In genomic region chr16:8589293-8590160, GRCh38 we compare ENCODE assay signal across 16 cellular contexts. TPM values are rescaled to one million over a fixed set of nuclear protein-coding genes. Genes with fewer than 3 reads are reported as not detected.
A peak's percentile ranks its signal among the peaks of the same experiment; 100 is the strongest.
DNase-seq lines count a peak whose midpoint lies in the region; ATAC-seq, FAIRE-seq and TF ChIP-seq lines count a peak whose summit lies in the region.
"Had no signal": no experiment of that assay in that cellular context is flagged by ENCODE, and none has a peak within 500 bp of the region (broad histone marks: within the 10 kb centered on the region; RNA-seq: fewer than 3 reads in every experiment).

No MANE protein-coding gene starts in this region.

- H3K4me1 ChIP-seq in HUES6 (ENCODE audit: control insufficient read depth, insufficient read depth, low read length) (peaks cover 11% of the 10 kb centered on the region; the same call in 1 of the 2 replicates), H1 (replicated peaks in 1 of 4; ENCODE audit: control insufficient read depth in 3 of 4, insufficient read depth in 4 of 4, low read length in 3 of 4) (peaks cover 0 to 12% (median 5%) of the 10 kb centered on the region in 4 experiments; a peak in 3 of 7 replicates), psoas muscle (no peaks in the 10 kb centered on the region)
- H3K4me1 ChIP-seq: BE2C had no signal

- no peaks in the 10 kb centered on the region for H3K79me1 ChIP-seq in H1 (ENCODE audit: low read depth, low read length)

- peak overlapping the region in 2 of 6 donors; percentile 14 to 71 for H3K27ac Mint-ChIP-seq in naive B cell
- H3K27ac Mint-ChIP-seq: activated T-helper 1 cell treated with anti-CD3 and anti-CD28 coated beads, Interleukin-12 subunit alpha, Interleukin-12 subunit beta, Interleukin-2, Interleukin-4 antibody, amounts not matched to agents 30 ng/mL and 10 ng/mL and 1 ng/mL, durations not matched to agents 14 hours and 24 hours and 36 hours had no signal

- no peaks in the 10 kb centered on the region for H3K36me3 Mint-ChIP-seq in naive B cell
- H3K36me3 Mint-ChIP-seq: T-cell had no signal

- H3K27me3 Mint-ChIP-seq in naive B cell = peaks cover 33 to 47% (median 36%) of the 10 kb centered on the region in 3 donors

- DNase-seq in AG20443 (ENCODE audit: low spot score) = peak; percentile 21
- DNase-seq in H1 (ENCODE audit: low read depth in 1 of 2, low spot score in 2 of 2) = peak in 1 of 2 experiments; percentile 78
- DNase-seq in naive B cell = no peak
- DNase-seq in DMS79 (lab: John Stamatoyannopoulos, UW) = no peak
- DNase-seq in NCI-H1092 treated with DMSO at 0.1 percent for 48 hours (lab: John Stamatoyannopoulos, UW) = no peak
- DNase-seq in OCI-M1 (lab: John Stamatoyannopoulos, UW) = no peak
- no peak for DNase-seq in psoas muscle
- DNase-seq: activated CD4-positive, alpha-beta T cell treated with anti-CD3 and anti-CD28 coated beads for 48 hours; BE2C; esophagus squamous epithelium; NCI-H2081 treated with DMSO at 0.1 percent for 48 hours; T-cell had no signal

- ATAC-seq in naive B cell (ENCODE audit: low read depth in 2 of 2) (no peak), psoas muscle (no peak)
- ATAC-seq: T-cell had no signal

- CTCF ChIA-PET in H1 (lab: Charles Lee; ENCODE audit: partially characterized antibody) = interaction anchor here (0.6 to 12.4 kb wide), 10 partner anchors 9 to 545 kb away, joined by 3 to 162 read pairs (median 4); no protein-coding TSS in a partner anchor

- H3K9me3 ChIP-seq in HUES6 (ENCODE audit: control insufficient read depth, insufficient read depth, low read depth, low read length) = peaks cover 9% of the 10 kb centered on the region; the same call in 1 of the 2 replicates
- peaks cover 0 to 4% of the 10 kb centered on the region in 2 experiments; a peak in 1 of 4 replicates for H3K9me3 ChIP-seq in H1 (ENCODE audit: insufficient read depth in 2 of 2, low read depth in 1 of 2, low read length in 1 of 2)
- H3K9me3 ChIP-seq in psoas muscle = no peaks in the 10 kb centered on the region
- H3K9me3 ChIP-seq: BE2C, esophagus squamous epithelium, neutrophil had no signal

- H2BK5ac ChIP-seq in H1 (ENCODE audit: low read depth, low read length) = no peak overlapping the region; the same call in 1 of the 2 replicates

- peaks cover 9 to 15% (median 10%) of the 10 kb centered on the region in 3 donors for H3K4me1 Mint-ChIP-seq in naive B cell

- H2BK120ac ChIP-seq in H1 (replicated peaks; ENCODE audit: low read depth, low read length) = no peak overlapping the region

- H4K20me1 ChIP-seq in H1 (replicated peaks in 1 of 2; ENCODE audit: control insufficient read depth in 1 of 2, insufficient read depth in 2 of 2, low read length in 2 of 2) = peaks cover 0 to 7% of the 10 kb centered on the region in 2 experiments

- H3K9me3 Mint-ChIP-seq in naive B cell = peaks cover 0 to 2% (median 0%) of the 10 kb centered on the region in 7 donors
- H3K9me3 Mint-ChIP-seq: activated T-helper 1 cell treated with anti-CD3 and anti-CD28 coated beads, Interleukin-12 subunit alpha, Interleukin-12 subunit beta, Interleukin-2, Interleukin-4 antibody, amounts not matched to agents 30 ng/mL and 10 ng/mL and 1 ng/mL, durations not matched to agents 14 hours and 24 hours and 36 hours; T-cell had no signal

- peak overlapping the region; percentile 13 for H4K5ac ChIP-seq in H1 (ENCODE audit: insufficient read length, low read depth, low read length)

- no peak for FAIRE-seq in H1 (lab: Jason Lieb, UNC)

- intact Hi-C loops in psoas muscle (cut with DNase I) = no loop called here

- H3K56ac ChIP-seq in H1 (replicated peaks; ENCODE audit: insufficient read length, low read depth, low read length) = no peak overlapping the region

- peak overlapping the region; percentile 81 for H4K8ac ChIP-seq in H1 (ENCODE audit: extremely low read depth, insufficient read depth, low read length)

- WGBS in H1 (ENCODE audit: extremely low coverage in 1 of 2, insufficient coverage in 1 of 2, insufficient read length in 1 of 2, insufficient replicate concordance in 2 of 2, low coverage in 1 of 2, low lambda C conversion rate in 2 of 2, missing lambda C conversion rate in 1 of 2), 2 experiments = 2% methylated on average over 54 of the region's 68 CpGs; no CpG with 5 or more reads in 1 of the 2 experiments
- 1 to 2% (median 1%) methylated on average over 54 to 68 of the region's 68 CpGs for WGBS in psoas muscle, 3 donors

- H3K79me2 ChIP-seq in H1 (ENCODE audit: control insufficient read depth in 1 of 2, insufficient read depth in 2 of 2, low read length in 2 of 2) = no peaks in the 10 kb centered on the region

- H3K36me3 ChIP-seq in HUES6 (ENCODE audit: control insufficient read depth, insufficient read depth, low read length) (no peaks in the 10 kb centered on the region), H1 (ENCODE audit: control insufficient read depth in 2 of 4, insufficient read depth in 4 of 4, low read length in 3 of 4) (no peaks in the 10 kb centered on the region), psoas muscle (ENCODE audit: insufficient read depth in 1 of 2, low read depth in 1 of 2) (no peaks in the 10 kb centered on the region)
- H3K36me3 ChIP-seq: BE2C, esophagus squamous epithelium, neutrophil had no signal

- H4K91ac ChIP-seq in H1 (replicated peaks; ENCODE audit: insufficient read length, low read length) = no peak overlapping the region

- peak overlapping the region; percentile 83 for H3K18ac ChIP-seq in H1 (ENCODE audit: extremely low read depth, low read length)

- peak overlapping the region in 6 of 8 donors; percentile 21 to 69 (median 41) for H3K4me3 Mint-ChIP-seq in naive B cell
- H3K4me3 Mint-ChIP-seq: activated T-helper 1 cell treated with anti-CD3 and anti-CD28 coated beads, Interleukin-12 subunit alpha, Interleukin-12 subunit beta, Interleukin-2, Interleukin-4 antibody, amounts not matched to agents 30 ng/mL and 10 ng/mL and 1 ng/mL, durations not matched to agents 14 hours and 24 hours and 36 hours had no signal

- H2BK12ac ChIP-seq in H1 (ENCODE audit: low read depth, low read length) = peak overlapping the region; percentile 80; the same call in 1 of the 2 replicates

- no peak overlapping the region for H2AK5ac ChIP-seq in H1 (ENCODE audit: low read depth, low read length)

- H3K4me3 ChIP-seq in HUES6 (ENCODE audit: low read depth, low read length) (peak overlapping the region; percentile 74), H1 (ENCODE audit: extremely low read depth in 1 of 4, insufficient read depth in 2 of 4, low read depth in 3 of 4, low read length in 4 of 4) (peak overlapping the region; percentile 52 to 69 (median 60)), psoas muscle (no peak overlapping the region)

- no peak overlapping the region for H3K9ac ChIP-seq in HUES6 (ENCODE audit: low read length)
- peak overlapping the region in 2 of 4 experiments; percentile 7 to 8; a peak in 2 of 7 replicates for H3K9ac ChIP-seq in H1 (replicated peaks in 1 of 4; ENCODE audit: extremely low read depth in 1 of 4, low read depth in 3 of 4, low read length in 3 of 4)

- no peak for TF ChIP-seq RAD21 in H1 (IDR thresholded peaks at IDR 0.05 in 1 of 2, conservative IDR thresholded peaks at IDR 0.05 in 1 of 2; ENCODE audit: low read depth in 2 of 2, low read length in 2 of 2)

- H2AFZ ChIP-seq in H1 (ENCODE audit: low read length) = peak overlapping the region; percentile 48; the same call in 1 of the 2 replicates

- H3K14ac ChIP-seq in H1 (ENCODE audit: insufficient read length) = no peak overlapping the region

- POLR2A ChIA-PET in H1 (lab: Charles Lee; ENCODE audit: partially characterized antibody) = interaction anchor here (1.1 to 2.4 kb wide), 8 partner anchors 9 to 242 kb away, joined by 3 to 10 read pairs (median 4); no protein-coding TSS in a partner anchor

- peaks cover 25% of the 10 kb centered on the region for H3K23me2 ChIP-seq in H1 (ENCODE audit: low read depth, low read length)

- peak overlapping the region; percentile 89 to 100 for H3K4me2 ChIP-seq in H1 (ENCODE audit: insufficient read depth in 1 of 2, low read depth in 2 of 2, low read length in 2 of 2)

- H3K4ac ChIP-seq in H1 (replicated peaks; ENCODE audit: insufficient read length, low read depth, low read length) = no peak overlapping the region

- no peak overlapping the region for H3K27ac ChIP-seq in HUES6 (ENCODE audit: low read depth, low read length)
- no peak overlapping the region for H3K27ac ChIP-seq in H1 (ENCODE audit: low read depth, low read length)
- H3K27ac ChIP-seq in psoas muscle = no peak overlapping the region
- H3K27ac ChIP-seq: esophagus squamous epithelium, neutrophil had no signal

- peak overlapping the region; percentile 97; the same call in 1 of the 2 replicates for H2BK15ac ChIP-seq in H1 (ENCODE audit: low read length)

- H3K27me3 ChIP-seq in HUES6 (ENCODE audit: control insufficient read depth, insufficient read depth, low read length) = peaks cover 96% of the 10 kb centered on the region
- peaks cover 10 to 33% (median 21%) of the 10 kb centered on the region in 4 experiments for H3K27me3 ChIP-seq in H1 (replicated peaks in 1 of 4; ENCODE audit: control insufficient read depth in 3 of 4, extremely low read depth in 1 of 4, insufficient read depth in 3 of 4, low read length in 3 of 4)
- H3K27me3 ChIP-seq in psoas muscle (ENCODE audit: insufficient read depth in 3 of 3, low read length in 2 of 3) = peaks cover 0 to 56% (median 23%) of the 10 kb centered on the region in 3 donors

- TF ChIP-seq POLR2A in H1 (IDR thresholded peaks at IDR 0.05; ENCODE audit: control extremely low read depth in 1 of 2, low read depth in 2 of 2, low read length in 2 of 2) = no peak

- H3K23ac ChIP-seq in H1 (ENCODE audit: insufficient read length) = no peak overlapping the region

- TF ChIP-seq CTCF in H1 (IDR thresholded peaks at IDR 0.05; ENCODE audit: control extremely low read depth in 1 of 3, insufficient read depth in 1 of 3, low read depth in 1 of 3, low read length in 3 of 3) (peak in 2 of 3 experiments; percentile 8 to 12; a peak in 2 of 4 replicates), psoas muscle (IDR thresholded peaks at IDR 0.05) (no peak)

- H2BK20ac ChIP-seq in H1 (ENCODE audit: low read length) = no peak overlapping the region

- TF ChIP-seq EP300 in H1 (IDR thresholded peaks at IDR 0.05; ENCODE audit: borderline replicate concordance in 1 of 2, low read depth in 2 of 2, low read length in 2 of 2) = no peak

RNA-seq across cellular contexts. Expression of gene TMEM114, which starts 0.8 kb away (rescaled TPM):
- total RNA-seq in H1 (2021; fragmentation: NEBNext Ultra II Directional; extraction: Animal tissue kit (Norgen Biotek cat#: 25700)) = 1.6 TPM in 2 replicates
- polyA plus RNA-seq in H1 (2011; rRNA removed) (2.9 and 5.4 TPM in 2 replicates), naive B cell (ENCODE audit: low read depth in 6 of 6) (not detected), psoas muscle (not detected)
- 4.3 TPM for polyA plus RNA-seq in H1 (2011; cell fraction: cytosol; rRNA removed)
- 4.4 TPM for polyA plus RNA-seq in H1 (2011; cell fraction: nucleus; rRNA removed)
- polyA plus RNA-seq in H1 (2012, experiment 1 of 2) = 1.0 to 3.6 TPM (median 2.7 TPM) in 4 replicates
- 1.5 TPM for polyA plus RNA-seq in H1 (2012, experiment 2 of 2)
- 0.55 TPM for polyA plus RNA-seq in H1 (2013, experiment 1 of 2)
- 0.70 TPM for polyA plus RNA-seq in H1 (2013, experiment 2 of 2)
- polyA minus RNA-seq in H1 (2011; rRNA and poly(A)+ RNA removed) = 0.19 and 0.80 TPM in 2 replicates
- not detected for polyA minus RNA-seq in H1 (2011; cell fraction: cytosol; rRNA and poly(A)+ RNA removed)
- not detected for polyA minus RNA-seq in H1 (2011; cell fraction: nucleus; rRNA and poly(A)+ RNA removed)
- not detected for total RNA-seq in psoas muscle
- total RNA-seq: activated T-helper 1 cell treated with anti-CD3 and anti-CD28 coated beads, Interleukin-12 subunit alpha, Interleukin-12 subunit beta, Interleukin-2, Interleukin-4 antibody, amounts not matched to agents 30 ng/mL and 10 ng/mL and 1 ng/mL, durations not matched to agents 14 hours and 24 hours and 36 hours; Daoy; esophagus squamous epithelium; T-cell had no signal

RNA-seq across cellular contexts. Expression of gene METTL22, which starts 32.0 kb away (rescaled TPM):
- 56.0 and 56.7 TPM in 2 replicates for total RNA-seq in H1 (2021; fragmentation: NEBNext Ultra II Directional; extraction: Animal tissue kit (Norgen Biotek cat#: 25700))
- polyA plus RNA-seq in H1 (2011; rRNA removed) = 85.2 and 129 TPM in 2 replicates
- 107 TPM for polyA plus RNA-seq in H1 (2011; cell fraction: cytosol; rRNA removed)
- polyA plus RNA-seq in H1 (2011; cell fraction: nucleus; rRNA removed) = 221 TPM
- polyA plus RNA-seq in H1 (2012, experiment 1 of 2) = 36.6 to 55.9 TPM (median 47.9 TPM) in 4 replicates
- 42.3 TPM for polyA plus RNA-seq in H1 (2012, experiment 2 of 2)
- polyA plus RNA-seq in H1 (2013, experiment 1 of 2) = 45.4 TPM
- polyA plus RNA-seq in H1 (2013, experiment 2 of 2) = 41.7 TPM
- polyA minus RNA-seq in H1 (2011; rRNA and poly(A)+ RNA removed) = 89.6 and 106 TPM in 2 replicates
- 58.5 TPM for polyA minus RNA-seq in H1 (2011; cell fraction: cytosol; rRNA and poly(A)+ RNA removed)
- 110 TPM for polyA minus RNA-seq in H1 (2011; cell fraction: nucleus; rRNA and poly(A)+ RNA removed)
- 10 to 100 TPM in 4 of 6 donors, 1 to 10 TPM in 2; 8.3 to 20.7 (median 13.7) TPM for polyA plus RNA-seq in naive B cell (ENCODE audit: low read depth in 6 of 6)
- total RNA-seq in psoas muscle = 10 to 100 TPM; 66.4 to 85.9 (median 74.8) TPM
- 10 to 100 TPM; 46.7 to 75.6 (median 69.9) TPM for polyA plus RNA-seq in psoas muscle
